ENCODE assay signal across 23 cellular contexts in genomic region chr11:124310746-124311145, GRCh38. TPM values are rescaled to one million over a fixed set of nuclear protein-coding genes. Genes with fewer than 3 reads are reported as not detected.
"Had no signal": no experiment of that assay in that cellular context is flagged by ENCODE, and none has a peak within 500 bp of the region (broad histone marks: within the 10 kb centered on the region; RNA-seq: fewer than 3 reads in every experiment).

No MANE protein-coding gene starts in this region.

- H3K9me3 ChIP-seq: esophagus muscularis mucosa, right atrium auricular region, tibial nerve, uterus had no signal

- H3K4me1 ChIP-seq: esophagus muscularis mucosa, right atrium auricular region, tibial nerve, uterus had no signal

- H3K4me3 ChIP-seq: esophagus muscularis mucosa, right atrium auricular region, skin epidermis, tibial nerve, uterus had no signal

- H3K9me3 Mint-ChIP-seq: activated CD4-positive, alpha-beta T cell treated with anti-CD3 and anti-CD28 coated beads, Interleukin-2, amount 10 ng/mL, durations not matched to agents 24 days and 14 days; activated CD8-positive, alpha-beta T cell treated with anti-CD3 and anti-CD28 coated beads for 36 hours; activated naive CD8-positive, alpha-beta T cell treated with anti-CD3 and anti-CD28 coated beads, Interleukin-2, amount 10 ng/mL, durations not matched to agents 7 days and 5 days; activated T-cell treated with anti-CD3 and anti-CD28 coated beads, Interleukin-2, amount 50 U/mL, for 24 hours; activated T-helper 2 cell treated with anti-CD3 and anti-CD28 coated beads, Interferon-gamma antibody, Interleukin-2, Interleukin-4, amounts not matched to agents 10 μg/mL and 5 μg/mL and 100 μg/mL, durations not matched to agents 14 hours and 24 hours and 36 hours; stimulated activated naive CD8-positive, alpha-beta T cell treated with anti-CD3 and anti-CD28 coated beads, Interleukin-15, Interleukin-2, amounts not matched to agents 100 ng/mL and 50 ng/mL, for 24 hours had no signal

- H3K36me3 ChIP-seq: esophagus muscularis mucosa, right atrium auricular region, tibial nerve, uterus had no signal

- ATAC-seq: activated CD8-positive, alpha-beta T cell treated with anti-CD3 and anti-CD28 coated beads for 36 hours; left lobe of liver had no signal

- H3K27me3 Mint-ChIP-seq: activated CD8-positive, alpha-beta T cell treated with anti-CD3 and anti-CD28 coated beads for 36 hours; activated naive CD8-positive, alpha-beta T cell treated with anti-CD3 and anti-CD28 coated beads, Interleukin-2, amount 10 ng/mL, durations not matched to agents 7 days and 5 days had no signal

- DNase-seq: activated CD4-positive, alpha-beta T cell treated with anti-CD3 and anti-CD28 coated beads, Interleukin-2, amount 10 ng/mL, durations not matched to agents 24 days and 14 days; activated CD8-positive, alpha-beta T cell treated with anti-CD3 and anti-CD28 coated beads for 36 hours; activated naive CD4-positive, alpha-beta T cell treated with Interleukin-2 at 50 U/mL for 16 hours; activated naive CD8-positive, alpha-beta T cell treated with anti-CD3 and anti-CD28 coated beads, Interleukin-2, amount 10 ng/mL, durations not matched to agents 7 days and 5 days; activated T-cell treated with anti-CD3 and anti-CD28 coated beads, Interleukin-2, amount 50 U/mL, for 24 hours; effector CD4-positive, alpha-beta T cell; foreskin melanocyte; glutamatergic neuron; hippocampal formation; kidney; midbrain; occipital lobe; uterus had no signal

- H3K27me3 ChIP-seq: esophagus muscularis mucosa, right atrium auricular region, tibial nerve, uterus had no signal

- H3K27ac ChIP-seq: esophagus muscularis mucosa, right atrium auricular region, skin epidermis, tibial nerve, uterus had no signal

- H3K4me1 Mint-ChIP-seq: activated CD4-positive, alpha-beta T cell treated with anti-CD3 and anti-CD28 coated beads, Interleukin-2, amount 10 ng/mL, durations not matched to agents 24 days and 14 days; activated naive CD8-positive, alpha-beta T cell treated with anti-CD3 and anti-CD28 coated beads, Interleukin-2, amount 10 ng/mL, durations not matched to agents 7 days and 5 days had no signal

- H3K27ac Mint-ChIP-seq: activated CD4-positive, alpha-beta T cell treated with anti-CD3 and anti-CD28 coated beads, Interleukin-2, amount 10 ng/mL, durations not matched to agents 24 days and 14 days; activated CD8-positive, alpha-beta T cell treated with anti-CD3 and anti-CD28 coated beads for 36 hours; activated naive CD8-positive, alpha-beta T cell treated with anti-CD3 and anti-CD28 coated beads, Interleukin-2, amount 10 ng/mL, durations not matched to agents 7 days and 5 days; activated T-cell treated with anti-CD3 and anti-CD28 coated beads, Interleukin-2, amount 50 U/mL, for 24 hours; activated T-helper 2 cell treated with anti-CD3 and anti-CD28 coated beads, Interferon-gamma antibody, Interleukin-2, Interleukin-4, amounts not matched to agents 10 μg/mL and 5 μg/mL and 100 μg/mL, durations not matched to agents 14 hours and 24 hours and 36 hours; progenitor cell of endocrine pancreas; stimulated activated naive CD8-positive, alpha-beta T cell treated with anti-CD3 and anti-CD28 coated beads, Interleukin-15, Interleukin-2, amounts not matched to agents 100 ng/mL and 50 ng/mL, for 24 hours had no signal

- H3K4me3 Mint-ChIP-seq: activated CD4-positive, alpha-beta T cell treated with anti-CD3 and anti-CD28 coated beads, Interleukin-2, amount 10 ng/mL, durations not matched to agents 24 days and 14 days; activated CD8-positive, alpha-beta T cell treated with anti-CD3 and anti-CD28 coated beads for 36 hours; activated naive CD8-positive, alpha-beta T cell treated with anti-CD3 and anti-CD28 coated beads, Interleukin-2, amount 10 ng/mL, durations not matched to agents 7 days and 5 days; activated T-cell treated with anti-CD3 and anti-CD28 coated beads, Interleukin-2, amount 50 U/mL, for 24 hours; stimulated activated naive CD8-positive, alpha-beta T cell treated with anti-CD3 and anti-CD28 coated beads, Interleukin-15, Interleukin-2, amounts not matched to agents 100 ng/mL and 50 ng/mL, for 24 hours had no signal

- H3K36me3 Mint-ChIP-seq: activated naive CD8-positive, alpha-beta T cell treated with anti-CD3 and anti-CD28 coated beads, Interleukin-2, amount 10 ng/mL, durations not matched to agents 7 days and 5 days had no signal

RNA-seq across cellular contexts. Expression of gene OR8D1, which starts 3.0 kb away (rescaled TPM):
- total RNA-seq: activated CD4-positive, alpha-beta T cell treated with anti-CD3 and anti-CD28 coated beads, Interleukin-2, amount 10 ng/mL, durations not matched to agents 24 days and 14 days; activated CD8-positive, alpha-beta T cell treated with anti-CD3 and anti-CD28 coated beads for 36 hours; activated naive CD8-positive, alpha-beta T cell treated with anti-CD3 and anti-CD28 coated beads, Interleukin-2, amount 10 ng/mL, durations not matched to agents 7 days and 5 days; activated T-helper 2 cell treated with anti-CD3 and anti-CD28 coated beads, Interferon-gamma antibody, Interleukin-2, Interleukin-4, amounts not matched to agents 10 μg/mL and 5 μg/mL and 100 μg/mL, durations not matched to agents 14 hours and 24 hours and 36 hours; cerebellum; esophagus muscularis mucosa; kidney; left lobe of liver; lung microvascular endothelial cell; occipital lobe; progenitor cell of endocrine pancreas; right atrium auricular region; tibial nerve; uterus had no signal

RNA-seq across cellular contexts. Expression of gene OR8D2, which starts 9.3 kb away (rescaled TPM):
- total RNA-seq: activated CD4-positive, alpha-beta T cell treated with anti-CD3 and anti-CD28 coated beads, Interleukin-2, amount 10 ng/mL, durations not matched to agents 24 days and 14 days; activated CD8-positive, alpha-beta T cell treated with anti-CD3 and anti-CD28 coated beads for 36 hours; activated naive CD8-positive, alpha-beta T cell treated with anti-CD3 and anti-CD28 coated beads, Interleukin-2, amount 10 ng/mL, durations not matched to agents 7 days and 5 days; activated T-helper 2 cell treated with anti-CD3 and anti-CD28 coated beads, Interferon-gamma antibody, Interleukin-2, Interleukin-4, amounts not matched to agents 10 μg/mL and 5 μg/mL and 100 μg/mL, durations not matched to agents 14 hours and 24 hours and 36 hours; cerebellum; esophagus muscularis mucosa; kidney; left lobe of liver; lung microvascular endothelial cell; occipital lobe; progenitor cell of endocrine pancreas; right atrium auricular region; tibial nerve; uterus had no signal

RNA-seq across cellular contexts. Expression of gene OR8G5, which starts 54.6 kb away (rescaled TPM):
- total RNA-seq: activated CD4-positive, alpha-beta T cell treated with anti-CD3 and anti-CD28 coated beads, Interleukin-2, amount 10 ng/mL, durations not matched to agents 24 days and 14 days; activated CD8-positive, alpha-beta T cell treated with anti-CD3 and anti-CD28 coated beads for 36 hours; activated naive CD8-positive, alpha-beta T cell treated with anti-CD3 and anti-CD28 coated beads, Interleukin-2, amount 10 ng/mL, durations not matched to agents 7 days and 5 days; activated T-helper 2 cell treated with anti-CD3 and anti-CD28 coated beads, Interferon-gamma antibody, Interleukin-2, Interleukin-4, amounts not matched to agents 10 μg/mL and 5 μg/mL and 100 μg/mL, durations not matched to agents 14 hours and 24 hours and 36 hours; cerebellum; kidney; left lobe of liver; lung microvascular endothelial cell; progenitor cell of endocrine pancreas; right atrium auricular region; tibial nerve; uterus had no signal
